17 cellular contexts compared by ENCODE assay signal in the genomic region with DNA sequence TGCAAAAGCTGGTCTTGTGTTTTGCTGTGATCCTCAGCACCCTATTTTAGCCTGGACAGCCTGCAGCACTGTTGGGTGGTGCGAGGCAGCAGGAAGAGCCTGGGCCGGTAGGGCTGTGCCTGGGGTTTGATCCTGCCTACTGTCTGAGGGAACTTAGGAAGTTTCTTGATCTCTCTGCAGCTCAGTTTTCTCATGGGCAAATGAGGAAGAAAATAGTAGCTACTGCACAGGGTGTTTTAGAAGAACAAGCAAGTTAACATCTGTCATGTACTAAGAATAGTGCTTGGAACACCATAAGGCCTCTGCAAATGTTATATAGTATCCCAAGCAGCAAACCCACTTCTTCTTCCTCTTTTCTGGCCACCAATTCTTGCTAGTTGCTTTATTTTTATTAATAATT. TPM values are rescaled to one million over a fixed set of nuclear protein-coding genes. Genes with fewer than 3 reads are reported as not detected.
DNase-seq lines count a peak whose midpoint lies in the region; ATAC-seq and TF ChIP-seq lines count a peak whose summit lies in the region.
"Had no signal": no experiment of that assay in that cellular context is flagged by ENCODE, and none has a peak within 500 bp of the region (broad histone marks: within the 10 kb centered on the region; RNA-seq: fewer than 3 reads in every experiment).

No MANE protein-coding gene starts in this region.

- H2AFZ ChIP-seq in neuronal stem cell (ENCODE audit: low read length) = peak overlapping the region; percentile 51

- no peak overlapping the region for H4K8ac ChIP-seq in neuronal stem cell (ENCODE audit: low read depth, low read length)

- H3K79me1 ChIP-seq in neuronal stem cell (ENCODE audit: low read depth, low read length) = no peaks in the 10 kb centered on the region

- H3K27me3 Mint-ChIP-seq in endothelial cell (ENCODE audit: unreplicated experiment) = peaks cover 3% of the 10 kb centered on the region
- H3K27me3 Mint-ChIP-seq: type B pancreatic cell had no signal

- H4K91ac ChIP-seq in neuronal stem cell (ENCODE audit: low read depth, low read length, poor library complexity) = no peak overlapping the region

- H2BK5ac ChIP-seq in neuronal stem cell (ENCODE audit: low read length) = no peak overlapping the region

- H2AK5ac ChIP-seq in neuronal stem cell (ENCODE audit: low read depth, low read length) = no peak overlapping the region

- H3K4me1 ChIP-seq in neuronal stem cell (ENCODE audit: control insufficient read depth in 2 of 2, insufficient read depth in 1 of 2, low read depth in 1 of 2, low read length in 2 of 2) = no peaks in the 10 kb centered on the region
- H3K4me1 ChIP-seq: psoas muscle had no signal

- no CpG with 5 or more reads among the region's 2 CpGs for WGBS in neuronal stem cell (ENCODE audit: extremely low coverage in 2 of 2, insufficient read length in 2 of 2, insufficient replicate concordance in 1 of 2), 2 donors

- no peak overlapping the region for H3K4ac ChIP-seq in neuronal stem cell (ENCODE audit: low read length)

- no peak overlapping the region for H2BK15ac ChIP-seq in neuronal stem cell (ENCODE audit: low read length)

- H3K9ac ChIP-seq in neuronal stem cell (ENCODE audit: low read depth, low read length, poor library complexity) = no peak overlapping the region

- H3K9me3 ChIP-seq in neuronal stem cell (replicated peaks in 1 of 2; ENCODE audit: control insufficient read depth in 2 of 2, insufficient read depth in 1 of 2, low read depth in 1 of 2, low read length in 2 of 2) = no peaks in the 10 kb centered on the region
- H3K9me3 ChIP-seq: psoas muscle had no signal

- H3K36me3 ChIP-seq in neuronal stem cell (replicated peaks in 1 of 2; ENCODE audit: control insufficient read depth in 2 of 2, insufficient read depth in 2 of 2, low read length in 2 of 2) = no peaks in the 10 kb centered on the region
- H3K36me3 ChIP-seq: WERI-Rb-1 had no signal

- H3K4me2 ChIP-seq in neuronal stem cell (ENCODE audit: insufficient read depth, low read length, poor library complexity, severe bottlenecking) = no peak overlapping the region

- H2BK12ac ChIP-seq in neuronal stem cell (ENCODE audit: low read length) = no peak overlapping the region

- ATAC-seq in esophagus mucosa (peak; percentile 24), GM18519 (IDR thresholded peaks at IDR 0.05; ENCODE audit: low FRiP score, unreplicated experiment) (no peak)
- ATAC-seq: GM12878 had no signal

- H3K4me3 ChIP-seq in neuronal stem cell (ENCODE audit: low read length in 2 of 2) = no peak overlapping the region
- H3K4me3 ChIP-seq: GM12878, psoas muscle had no signal

- TF ChIP-seq CTCF in endothelial cell (IDR thresholded peaks at IDR 0.05; ENCODE audit: unreplicated experiment) = no peak

- H3K27me3 ChIP-seq in neuronal stem cell (ENCODE audit: control insufficient read depth in 3 of 3, insufficient read depth in 3 of 3, low read depth in 1 of 3, low read length in 3 of 3) = no peaks in the 10 kb centered on the region

- peaks cover 8% of the 10 kb centered on the region for H3K4me1 Mint-ChIP-seq in endothelial cell (ENCODE audit: unreplicated experiment)

- no peak overlapping the region for H3K23ac ChIP-seq in neuronal stem cell (ENCODE audit: low read depth, low read length, poor library complexity)

- H3K18ac ChIP-seq in neuronal stem cell (ENCODE audit: low read length) = no peak overlapping the region

- H2BK120ac ChIP-seq in neuronal stem cell (ENCODE audit: low read depth, low read length) = no peak overlapping the region

- H3K27ac ChIP-seq in neuronal stem cell (replicated peaks; ENCODE audit: low read length) = no peak overlapping the region
- H3K27ac ChIP-seq: psoas muscle, WERI-Rb-1 had no signal

- no peak overlapping the region for H3K14ac ChIP-seq in neuronal stem cell (ENCODE audit: low read length)

- H3K36me3 Mint-ChIP-seq in endothelial cell (ENCODE audit: low read depth, unreplicated experiment) = no peaks in the 10 kb centered on the region
- H3K36me3 Mint-ChIP-seq: type B pancreatic cell had no signal

- no peak overlapping the region for H3K27ac Mint-ChIP-seq in endothelial cell (ENCODE audit: unreplicated experiment)

- peak; percentile 62 for DNase-seq in DMS 273 treated with DMSO at 0.1 percent for 48 hours (lab: John Stamatoyannopoulos, UW)
- peak; percentile 88 for DNase-seq in NOMO-1 treated with DMSO at 0.1 percent for 48 hours (lab: John Stamatoyannopoulos, UW; ENCODE audit: unreplicated experiment)
- DNase-seq in neuronal stem cell (ENCODE audit: low spot score) = no peak
- DNase-seq in endothelial cell (ENCODE audit: low spot score) = no peak
- no peak for DNase-seq in HuH-7.5 (ENCODE audit: low spot score)
- DNase-seq in NCI-H82 treated with DMSO at 0.1 percent for 48 hours (lab: John Stamatoyannopoulos, UW; ENCODE audit: unreplicated experiment) = no peak
- DNase-seq: activated CD8-positive, alpha-beta memory T cell treated with anti-CD3 and anti-CD28 coated beads, Interleukin-2, amount 50 U/mL, for 4 hours; activated naive CD4-positive, alpha-beta T cell treated with anti-CD3 and anti-CD28 coated beads, Interleukin-2, amount 50 U/mL, for 16 hours; NCI-H1436 treated with DMSO at 0.1 percent for 48 hours; NCI-H526; psoas muscle; SHP77 treated with DMSO at 0.1 percent for 48 hours; WERI-Rb-1 had no signal

- no peaks in the 10 kb centered on the region for H3K9me3 Mint-ChIP-seq in endothelial cell (ENCODE audit: unreplicated experiment)

- H3K4me3 Mint-ChIP-seq in endothelial cell (ENCODE audit: unreplicated experiment) = no peak overlapping the region

RNA-seq across cellular contexts. Expression of a gene that starts 12.0 kb away (rescaled TPM):
- total RNA-seq in esophagus mucosa = 7.5 TPM
- polyA plus RNA-seq in neuronal stem cell (2013, experiment 1 of 2) = not detected
- polyA plus RNA-seq in neuronal stem cell (2013, experiment 2 of 2) = not detected
- total RNA-seq in endothelial cell (ENCODE audit: unreplicated experiment) = not detected
- total RNA-seq: psoas muscle had no signal
- polyA plus RNA-seq: GM12878 had no signal

Comparison
In these comparisons a context has a peak if more than half of its experiments do, and no peak if none do; other contexts are left out.
1. DNase-seq: peak in DMS 273 treated with DMSO at 0.1 percent for 48 hours (single experiment) and NOMO-1 treated with DMSO at 0.1 percent for 48 hours (single experiment); none in neuronal stem cell (single experiment), endothelial cell (single experiment), HuH-7.5 (single experiment) and NCI-H82 treated with DMSO at 0.1 percent for 48 hours (single experiment).